20 cellular contexts compared by ENCODE assay signal in the genomic region with DNA sequence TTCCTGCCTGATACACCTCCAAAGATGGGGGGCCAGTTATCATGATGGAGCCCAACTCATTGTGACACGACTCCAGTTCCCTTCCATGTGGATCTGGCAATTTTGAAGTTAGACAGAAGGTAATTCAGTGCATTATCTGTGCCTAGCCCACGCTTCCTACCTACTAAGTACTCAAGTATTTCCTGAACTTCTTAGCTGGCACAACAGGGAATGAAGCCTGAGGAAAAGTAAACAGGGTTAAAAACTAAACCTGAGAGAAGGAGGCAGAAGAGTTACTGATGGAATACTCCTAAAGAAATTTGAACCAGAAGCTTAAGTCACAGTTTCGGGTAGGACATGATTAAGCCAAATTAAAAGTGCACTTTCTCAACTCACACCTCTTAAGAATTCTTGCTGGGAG. TPM values are rescaled to one million over a fixed set of nuclear protein-coding genes. Genes with fewer than 3 reads are reported as not detected.
DNase-seq lines count a peak whose midpoint lies in the region; TF ChIP-seq lines count a peak whose summit lies in the region.
"Had no signal": no experiment of that assay in that cellular context is flagged by ENCODE, and none has a peak within 500 bp of the region (broad histone marks: within the 10 kb centered on the region; RNA-seq: fewer than 3 reads in every experiment).

No MANE protein-coding gene starts in this region.

- H4K20me1 ChIP-seq in hepatocyte (ENCODE audit: insufficient read depth, poor library complexity, severe bottlenecking) = no peaks in the 10 kb centered on the region

- H3K27ac Mint-ChIP-seq in HFFc6 = peak overlapping the region; percentile 70
- H3K27ac Mint-ChIP-seq: CD4-positive, CD25-positive, alpha-beta regulatory T cell had no signal

- no peaks in the 10 kb centered on the region for H3K9me3 ChIP-seq in adipocyte (ENCODE audit: control insufficient read depth, low read length)
- no peaks in the 10 kb centered on the region for H3K9me3 ChIP-seq in hepatocyte (ENCODE audit: low read depth)
- H3K9me3 ChIP-seq: esophagus squamous epithelium, neutrophil, thoracic aorta had no signal

- H3K9ac ChIP-seq in adipocyte (ENCODE audit: low read length) = no peak overlapping the region
- H3K9ac ChIP-seq: KMS-11 had no signal

- no peaks in the 10 kb centered on the region for H3K9me3 Mint-ChIP-seq in HFFc6
- H3K9me3 Mint-ChIP-seq: CD4-positive, CD25-positive, alpha-beta regulatory T cell had no signal

- peaks cover 42% of the 10 kb centered on the region for H3K4me1 Mint-ChIP-seq in HFFc6 (ENCODE audit: low read depth)

- TF ChIP-seq CTCF in HFFc6 (IDR thresholded peaks at IDR 0.05) (no peak), hepatocyte (IDR thresholded peaks at IDR 0.05; ENCODE audit: poor library complexity) (no peak)

- peaks cover 2% of the 10 kb centered on the region; the same call in 1 of the 2 replicates for H3K27me3 Mint-ChIP-seq in HFFc6 (ENCODE audit: insufficient read depth)
- H3K27me3 Mint-ChIP-seq: CD4-positive, CD25-positive, alpha-beta regulatory T cell had no signal

- no peaks in the 10 kb centered on the region for H3K27me3 ChIP-seq in ACC112 (ENCODE audit: insufficient read depth, low read length)
- no peaks in the 10 kb centered on the region for H3K27me3 ChIP-seq in adipocyte (replicated peaks; ENCODE audit: control insufficient read depth, insufficient read depth, low read length)
- H3K27me3 ChIP-seq in hepatocyte = peaks cover 18% of the 10 kb centered on the region

- H3K79me2 ChIP-seq in ACC112 (ENCODE audit: control insufficient read depth, insufficient read depth, low read length, unreplicated experiment) = no peaks in the 10 kb centered on the region
- H3K79me2 ChIP-seq in hepatocyte = no peaks in the 10 kb centered on the region

- H3K27ac ChIP-seq in ACC112 (ENCODE audit: low read depth, low read length) = peak overlapping the region; percentile 35; the same call in 1 of the 2 replicates
- H3K27ac ChIP-seq in hepatocyte = no peak overlapping the region
- H3K27ac ChIP-seq: esophagus squamous epithelium, KMS-11, neutrophil, thoracic aorta had no signal

- H3K36me3 ChIP-seq in ACC112 (ENCODE audit: insufficient read depth, low read length) (peaks cover 1% of the 10 kb centered on the region; the same call in 1 of the 2 replicates), adipocyte (ENCODE audit: control insufficient read depth, insufficient read depth, low read length, severe bottlenecking) (peaks cover 31% of the 10 kb centered on the region), hepatocyte (replicated peaks; ENCODE audit: insufficient read depth, low read depth) (no peaks in the 10 kb centered on the region)

- H3K4me3 ChIP-seq in ACC112 (ENCODE audit: low read depth, low read length) (no peak overlapping the region), adipocyte (ENCODE audit: low read length) (no peak overlapping the region), hepatocyte (no peak overlapping the region)
- H3K4me3 ChIP-seq: esophagus squamous epithelium, thoracic aorta had no signal

- no peaks in the 10 kb centered on the region for H3K9me2 ChIP-seq in hepatocyte (replicated peaks; ENCODE audit: insufficient read depth)

- DNase-seq in HFFc6 (peak; percentile 27), adipocyte (ENCODE audit: low read depth) (peak; percentile 30), hepatic stellate cell (ENCODE audit: low spot score) (peak; percentile 28), NCI-H2029 (lab: John Stamatoyannopoulos, UW) (no peak), hepatocyte (ENCODE audit: low spot score) (no peak), D341Med (ENCODE audit: low spot score) (no peak)
- DNase-seq: activated T-cell treated with anti-CD3 and anti-CD28 coated beads, Interleukin-2, amount 50 U/mL, for 48 hours; CD4-positive, CD25-positive, alpha-beta regulatory T cell; DMS53; effector CD4-positive, alpha-beta T cell; esophagus squamous epithelium; glutamatergic neuron; NCI-H2081 treated with DMSO at 0.1 percent for 48 hours; retina; RPMI8226 had no signal

- 88% methylated on average over 3 of the region's 3 CpGs for WGBS in hepatocyte (ENCODE audit: low lambda C conversion rate, missing lambda C conversion rate)

- H3K36me3 Mint-ChIP-seq in HFFc6 (ENCODE audit: low read depth) = peaks cover 8% of the 10 kb centered on the region; the same call in 1 of the 2 replicates

- H3K4me2 ChIP-seq in hepatocyte = no peak overlapping the region
- H3K4me2 ChIP-seq: KMS-11 had no signal

- H3K4me3 Mint-ChIP-seq in HFFc6 = peak overlapping the region; percentile 50
- H3K4me3 Mint-ChIP-seq: CD4-positive, CD25-positive, alpha-beta regulatory T cell had no signal

- H3K4me1 ChIP-seq in ACC112 (ENCODE audit: control insufficient read depth, insufficient read depth, low read length, unreplicated experiment) (peaks cover 33% of the 10 kb centered on the region), adipocyte (ENCODE audit: control insufficient read depth, insufficient read depth, low read length) (peaks cover 13% of the 10 kb centered on the region), hepatocyte (ENCODE audit: insufficient read depth) (peaks cover 9% of the 10 kb centered on the region)

- H2AFZ ChIP-seq in ACC112 (ENCODE audit: low read length, unreplicated experiment) (no peak overlapping the region), hepatocyte (no peak overlapping the region)

RNA-seq across cellular contexts. Expression of gene SEC31B, which starts 1.1 kb away (rescaled TPM):
- total RNA-seq in HFFc6 (2021; fragmentation: NEBNext Ultra II Directional; extraction: Animal tissue kit (Norgen Biotek cat#: 25700)) = 1 to 10 TPM; 2.3 to 4.1 (median 2.5) TPM
- total RNA-seq in hepatocyte = 2.3 and 5.4 TPM in 2 replicates
- 7.7 and 13.2 TPM in 2 replicates for polyA plus RNA-seq in hepatocyte

RNA-seq across cellular contexts. Expression of gene NDUFB8, which starts 8.9 kb away (rescaled TPM):
- total RNA-seq in HFFc6 (2021; fragmentation: NEBNext Ultra II Directional; extraction: Animal tissue kit (Norgen Biotek cat#: 25700)) = 100 to 1,000 TPM; 167 to 222 (median 198) TPM
- 124 and 146 TPM in 2 replicates for total RNA-seq in hepatocyte
- polyA plus RNA-seq in hepatocyte = 350 and 355 TPM in 2 replicates

RNA-seq across cellular contexts. Expression of gene HIF1AN, which starts 14.9 kb away (rescaled TPM):
- 10 to 100 TPM; 58.2 to 65.2 (median 58.9) TPM for total RNA-seq in HFFc6 (2021; fragmentation: NEBNext Ultra II Directional; extraction: Animal tissue kit (Norgen Biotek cat#: 25700))
- 13.7 and 15.5 TPM in 2 replicates for total RNA-seq in hepatocyte
- polyA plus RNA-seq in hepatocyte = 32.1 and 36.0 TPM in 2 replicates

RNA-seq across cellular contexts. Expression of gene WNT8B, which starts 58.0 kb away (rescaled TPM):
- not detected for total RNA-seq in HFFc6 (2021; fragmentation: NEBNext Ultra II Directional; extraction: Animal tissue kit (Norgen Biotek cat#: 25700))
- not detected in 2 replicates for total RNA-seq in hepatocyte
- polyA plus RNA-seq in hepatocyte = not detected in 2 replicates
- total RNA-seq: CD4-positive, CD25-positive, alpha-beta regulatory T cell; esophagus squamous epithelium; liver; thoracic aorta had no signal
- polyA plus RNA-seq: liver had no signal

Comparison
In these comparisons a context has a peak if more than half of its experiments do, and no peak if none do; other contexts are left out.
1. DNase-seq: peak in HFFc6 (single experiment), adipocyte (single experiment) and hepatic stellate cell (single experiment); none in NCI-H2029 (single experiment), hepatocyte (single experiment) and D341Med (single experiment).